Comparison of ENCODE assay signal across 8 cellular contexts in genomic region chr3:44511238-44511567, GRCh38. TPM values are rescaled to one million over a fixed set of nuclear protein-coding genes. Genes with fewer than 3 reads are reported as not detected.
DNase-seq lines count a peak whose midpoint lies in the region; ATAC-seq and TF ChIP-seq lines count a peak whose summit lies in the region.

No MANE protein-coding gene starts in this region.

- H3K9me3 ChIP-seq in adipocyte (ENCODE audit: control insufficient read depth, low read length) (no peaks in the 10 kb centered on the region), thoracic aorta (no peaks in the 10 kb centered on the region)

- H3K27ac ChIP-seq in thoracic aorta = peak overlapping the region; percentile 79 to 94

- peaks cover 24% of the 10 kb centered on the region for H3K4me1 Mint-ChIP-seq in activated CD4-positive, alpha-beta T cell treated with anti-CD3 and anti-CD28 coated beads, Interleukin-2, amount 10 ng/mL, durations not matched to agents 24 days and 14 days

- H3K27me3 Mint-ChIP-seq in activated CD4-positive, alpha-beta T cell treated with anti-CD3 and anti-CD28 coated beads, Interleukin-2, amount 10 ng/mL, durations not matched to agents 24 days and 14 days = peaks cover 1% of the 10 kb centered on the region

- no peaks in the 10 kb centered on the region for H3K9me3 Mint-ChIP-seq in activated CD4-positive, alpha-beta T cell treated with anti-CD3 and anti-CD28 coated beads, Interleukin-2, amount 10 ng/mL, durations not matched to agents 24 days and 14 days

- peak overlapping the region; percentile 87 for H3K4me3 ChIP-seq in adipocyte (ENCODE audit: low read length)
- H3K4me3 ChIP-seq in thoracic aorta = peak overlapping the region; percentile 76

- H3K36me3 ChIP-seq in adipocyte (ENCODE audit: control insufficient read depth, insufficient read depth, low read length, severe bottlenecking) (peaks cover 7% of the 10 kb centered on the region), thoracic aorta (no peaks in the 10 kb centered on the region)

- H3K9ac ChIP-seq in adipocyte (ENCODE audit: low read length) = peak overlapping the region; percentile 85

- ATAC-seq in thoracic aorta (ENCODE audit: insufficient number of reproducible peaks, low FRiP score, low read depth) (no peak), GM18517 (IDR thresholded peaks at IDR 0.05; ENCODE audit: unreplicated experiment) (no peak)

- DNase-seq in activated CD4-positive, alpha-beta T cell treated with anti-CD3 and anti-CD28 coated beads, Interleukin-2, amount 10 ng/mL, durations not matched to agents 24 days and 14 days = no peak
- no peak for DNase-seq in activated CD4-positive, alpha-beta T cell treated with anti-CD3 and anti-CD28 coated beads, Interleukin-2, amount 50 U/mL, for 4 hours
- DNase-seq in adipocyte (ENCODE audit: low read depth) = peak; percentile 9
- DNase-seq in left kidney (ENCODE audit: low read depth, low spot score) = peak; percentile 50
- DNase-seq in thoracic aorta (ENCODE audit: low spot score) = no peak
- DNase-seq in RKO (ENCODE audit: low spot score) = no peak
- no peak for DNase-seq in NCI-H2081 (lab: John Stamatoyannopoulos, UW)

- H3K27me3 ChIP-seq in adipocyte (replicated peaks; ENCODE audit: control insufficient read depth, insufficient read depth, low read length) (peaks cover 6% of the 10 kb centered on the region), thoracic aorta (replicated peaks; ENCODE audit: insufficient read depth) (no peaks in the 10 kb centered on the region)

- H3K4me1 ChIP-seq in adipocyte (ENCODE audit: control insufficient read depth, insufficient read depth, low read length) (peaks cover 16% of the 10 kb centered on the region), thoracic aorta (ENCODE audit: control insufficient read depth in 1 of 2, low read depth in 2 of 2) (peaks cover 9 to 26% of the 10 kb centered on the region in 2 donors)

- peak overlapping the region; percentile 89 for H3K27ac Mint-ChIP-seq in activated CD4-positive, alpha-beta T cell treated with anti-CD3 and anti-CD28 coated beads, Interleukin-2, amount 10 ng/mL, durations not matched to agents 24 days and 14 days

- peaks cover 10% of the 10 kb centered on the region for H3K36me3 Mint-ChIP-seq in activated CD4-positive, alpha-beta T cell treated with anti-CD3 and anti-CD28 coated beads, Interleukin-2, amount 10 ng/mL, durations not matched to agents 24 days and 14 days (ENCODE audit: low read depth)

- H3K4me3 Mint-ChIP-seq in activated CD4-positive, alpha-beta T cell treated with anti-CD3 and anti-CD28 coated beads, Interleukin-2, amount 10 ng/mL, durations not matched to agents 24 days and 14 days = peak overlapping the region; percentile 88

- TF ChIP-seq CTCF in thoracic aorta (IDR thresholded peaks at IDR 0.05) = no peak

- intact Hi-C loops in activated CD4-positive, alpha-beta T cell treated with anti-CD3 and anti-CD28 coated beads, Interleukin-2, amount 10 ng/mL, durations not matched to agents 24 days and 14 days (cut with micrococcal nuclease) = loop anchor here (1.0 to 10.0 kb wide), 4 partner anchors 34 to 254 kb away; partner anchors contain the start of genes KIAA1143, KIF15, ZNF197 and ZNF445

RNA-seq across cellular contexts. Expression of gene ZNF445, which starts 33.7 kb away (rescaled TPM):
- 17.7 and 19.8 TPM in 2 replicates for total RNA-seq in activated CD4-positive, alpha-beta T cell treated with anti-CD3 and anti-CD28 coated beads, Interleukin-2, amount 10 ng/mL, durations not matched to agents 24 days and 14 days
- 10 to 100 TPM in 1 of 2 donors, 1 to 10 TPM in 1; 9.2 to 15.7 TPM for total RNA-seq in thoracic aorta

RNA-seq across cellular contexts. Expression of gene ZKSCAN7, which starts 43.8 kb away (rescaled TPM):
- total RNA-seq in activated CD4-positive, alpha-beta T cell treated with anti-CD3 and anti-CD28 coated beads, Interleukin-2, amount 10 ng/mL, durations not matched to agents 24 days and 14 days = 0.79 and 0.90 TPM in 2 replicates
- total RNA-seq in thoracic aorta = 1 to 10 TPM; 2.5 to 5.4 TPM

Comparison
In these comparisons a context has a peak if more than half of its experiments do, and no peak if none do; other contexts are left out.
1. DNase-seq: peak in adipocyte (single experiment) and left kidney (single experiment); none in activated CD4-positive, alpha-beta T cell treated with anti-CD3 and anti-CD28 coated beads, Interleukin-2, amount 10 ng/mL, durations not matched to agents 24 days and 14 days (single experiment), activated CD4-positive, alpha-beta T cell treated with anti-CD3 and anti-CD28 coated beads, Interleukin-2, amount 50 U/mL, for 4 hours (0 of 2), thoracic aorta (single experiment), RKO (single experiment) and NCI-H2081 (0 of 2).